Comparison of ENCODE assay signal across 22 cellular contexts in genomic region chr18:43627833-43628370, GRCh38.
DNase-seq lines count a peak whose midpoint lies in the region; ATAC-seq and TF ChIP-seq lines count a peak whose summit lies in the region.
"Had no signal": no experiment of that assay in that cellular context is flagged by ENCODE, and none has a peak within 500 bp of the region (broad histone marks: within the 10 kb centered on the region; RNA-seq: fewer than 3 reads in every experiment).

No MANE protein-coding gene starts in this region.

- no peak for TF ChIP-seq EP300 in tibial nerve (IDR thresholded peaks at IDR 0.05)

- H3K36me3 ChIP-seq in tibial nerve: no peaks in the 10 kb centered on the region
- no peaks in the 10 kb centered on the region for H3K36me3 ChIP-seq in heart right ventricle
- H3K36me3 ChIP-seq: BE2C, gastroesophageal sphincter had no signal

- H3K27ac Mint-ChIP-seq in brain: peak overlapping the region in 4 of 5 experiments; percentile 11 to 40 (median 32)
- no peak overlapping the region for H3K27ac Mint-ChIP-seq in stimulated activated memory B cell treated with anti-CD40 and anti-IgM and Interleukin-4, amounts not matched to agents 10 μg/mL and 1 μg/mL and 100 μg/mL, for 72 hours

- H3K4me1 Mint-ChIP-seq in brain: peaks cover 28% of the 10 kb centered on the region
- no peaks in the 10 kb centered on the region for H3K4me1 Mint-ChIP-seq in stimulated activated memory B cell treated with anti-CD40 and anti-IgM and Interleukin-4, amounts not matched to agents 10 μg/mL and 1 μg/mL and 100 μg/mL, for 72 hours
- H3K4me1 Mint-ChIP-seq: central memory CD8-positive, alpha-beta T cell; neural crest cell had no signal

- no peak overlapping the region for H3K4me3 Mint-ChIP-seq in brain
- no peak overlapping the region for H3K4me3 Mint-ChIP-seq in stimulated activated memory B cell treated with anti-CD40 and anti-IgM and Interleukin-4, amounts not matched to agents 10 μg/mL and 1 μg/mL and 100 μg/mL, for 72 hours
- H3K4me3 Mint-ChIP-seq: central memory CD8-positive, alpha-beta T cell; neural crest cell had no signal

- no peaks in the 10 kb centered on the region for H3K27me3 Mint-ChIP-seq in brain
- peaks cover 23% of the 10 kb centered on the region for H3K27me3 Mint-ChIP-seq in stimulated activated memory B cell treated with anti-CD40 and anti-IgM and Interleukin-4, amounts not matched to agents 10 μg/mL and 1 μg/mL and 100 μg/mL, for 72 hours
- H3K27me3 Mint-ChIP-seq: central memory CD8-positive, alpha-beta T cell had no signal

- peak; percentile 27 for ATAC-seq in stimulated activated memory B cell treated with anti-CD40 and anti-IgM and Interleukin-4, amounts not matched to agents 10 μg/mL and 1 μg/mL and 100 μg/mL, for 72 hours
- no peak for ATAC-seq in heart right ventricle
- ATAC-seq: esophagus mucosa, gastroesophageal sphincter, K562 had no signal

- 59 to 60% methylated on average over 3 of the region's 3 CpGs for WGBS in tibial nerve, 2 donors
- WGBS in heart right ventricle, 2 donors: 56 to 86% methylated on average over 3 of the region's 3 CpGs

- H3K4me1 ChIP-seq in tibial nerve: no peaks in the 10 kb centered on the region
- peaks cover 0 to 2% (median 0%) of the 10 kb centered on the region in 9 donors for H3K4me1 ChIP-seq in heart right ventricle
- H3K4me1 ChIP-seq: gastroesophageal sphincter had no signal

- no peaks in the 10 kb centered on the region for H3K9me3 ChIP-seq in tibial nerve
- no peaks in the 10 kb centered on the region for H3K9me3 ChIP-seq in heart right ventricle
- H3K9me3 ChIP-seq: BE2C, gastroesophageal sphincter had no signal

- H3K27ac ChIP-seq in tibial nerve (no peak overlapping the region), heart right ventricle (no peak overlapping the region)
- H3K27ac ChIP-seq: 22Rv1, gastroesophageal sphincter had no signal

- H3K36me3 Mint-ChIP-seq in brain: no peaks in the 10 kb centered on the region
- no peaks in the 10 kb centered on the region for H3K36me3 Mint-ChIP-seq in stimulated activated memory B cell treated with anti-CD40 and anti-IgM and Interleukin-4, amounts not matched to agents 10 μg/mL and 1 μg/mL and 100 μg/mL, for 72 hours

- H3K9me3 Mint-ChIP-seq in brain: no peaks in the 10 kb centered on the region
- no peaks in the 10 kb centered on the region for H3K9me3 Mint-ChIP-seq in stimulated activated memory B cell treated with anti-CD40 and anti-IgM and Interleukin-4, amounts not matched to agents 10 μg/mL and 1 μg/mL and 100 μg/mL, for 72 hours
- H3K9me3 Mint-ChIP-seq: central memory CD8-positive, alpha-beta T cell; neural crest cell had no signal

- no peak for TF ChIP-seq CTCF in brain (conservative IDR thresholded peaks at IDR 0.05)
- TF ChIP-seq CTCF in tibial nerve (IDR thresholded peaks at IDR 0.05): no peak
- no peak for TF ChIP-seq CTCF in heart right ventricle (IDR thresholded peaks at IDR 0.05)

- H3K27me3 ChIP-seq in tibial nerve: no peaks in the 10 kb centered on the region
- H3K27me3 ChIP-seq in heart right ventricle: peaks cover 0 to 5% (median 0%) of the 10 kb centered on the region in 7 donors
- H3K27me3 ChIP-seq: BE2C, gastroesophageal sphincter had no signal

- H3K4me3 ChIP-seq in tibial nerve: no peak overlapping the region
- H3K4me3 ChIP-seq in heart right ventricle: no peak overlapping the region
- H3K4me3 ChIP-seq: gastroesophageal sphincter, K562, smooth muscle cell had no signal

- DNase-seq in DMS53 (lab: John Stamatoyannopoulos, UW) (peak; percentile 19), DMS53 treated with DMSO at 0.1 percent for 48 hours (lab: John Stamatoyannopoulos, UW; ENCODE audit: unreplicated experiment) (no peak), NCI-H2107 treated with DMSO at 0.1 percent for 48 hours (lab: John Stamatoyannopoulos, UW; ENCODE audit: unreplicated experiment) (peak; percentile 94), HCEC 1CT (no peak), tibial nerve (ENCODE audit: low spot score in 2 of 2) (no peak), heart right ventricle (no peak)
- DNase-seq: activated CD4-positive, alpha-beta T cell treated with anti-CD3 and anti-CD28 coated beads, Interleukin-2, amount 50 U/mL, for 48 hours; activated T-cell treated with anti-CD3 and anti-CD28 coated beads for 4 hours; amygdala; BE2C; MV-4-11; Right ventricle myocardium superior; stimulated activated CD4-positive, alpha-beta T cell treated with anti-CD3 and anti-CD28 coated beads, Interleukin-4, amount 100 ng/mL, for 24 hours had no signal

- no peak for TF ChIP-seq POLR2A in tibial nerve (IDR thresholded peaks at IDR 0.05)

- intact Hi-C loops in heart right ventricle (cut with DNase I): loop anchor here in 6 of 10 donors (5.0 to 10.0 kb wide), 5 partner anchors 697 to 1757 kb away; no protein-coding TSS in a partner anchor

Comparison
In these comparisons a context has a peak if more than half of its experiments do, and no peak if none do; other contexts are left out.
1. DNase-seq: peak in DMS53 (single experiment) and NCI-H2107 treated with DMSO at 0.1 percent for 48 hours (single experiment); none in DMS53 treated with DMSO at 0.1 percent for 48 hours (single experiment), HCEC 1CT (single experiment), tibial nerve (0 of 2) and heart right ventricle (0 of 2).